In genomic region chr16:154223-155030, GRCh38 we compare ENCODE assay signal across 1 cellular context.
TF ChIP-seq lines count a peak whose summit lies in the region.

No MANE protein-coding gene starts in this region.

TF ChIP-seq in K562, 482 proteins besides CTCF, POLR2A, EP300 and RAD21 (continued from another document and continues in another):
- TF ChIP-seq UBTF (IDR thresholded peaks at IDR 0.05; ENCODE audit: borderline replicate concordance in 1 of 2, low read depth in 2 of 2, low read length in 2 of 2): no peak
- no peak for TF ChIP-seq NR2C1 (IDR thresholded peaks at IDR 0.05)
- TF ChIP-seq NR2C1 (tag; IDR thresholded peaks at IDR 0.05): 0 out of 2 replicates have a peak, but pooled peaks have one; percentile 15
- TF ChIP-seq ZNF79 (CRISPR knock-in tag; IDR thresholded peaks at IDR 0.05; ENCODE audit: low read depth): no peak
- no peak for TF ChIP-seq ZNF197 (CRISPR knock-in tag; IDR thresholded peaks at IDR 0.05; ENCODE audit: low read depth)
- TF ChIP-seq SP1 (CRISPR knock-in tag; IDR thresholded peaks at IDR 0.05): no peak
- no peak for TF ChIP-seq ZNF780A (CRISPR knock-in tag; IDR thresholded peaks at IDR 0.05)
- TF ChIP-seq JUND (IDR thresholded peaks at IDR 0.05; ENCODE audit: borderline replicate concordance, low read depth, low read length): no peak
- no peak for TF ChIP-seq JUND (tag; IDR thresholded peaks at IDR 0.05; ENCODE audit: borderline replicate concordance, low read depth, low read length)
- no peak for TF ChIP-seq YY1 (IDR thresholded peaks at IDR 0.05; ENCODE audit: borderline replicate concordance in 1 of 3, control insufficient read depth in 1 of 3, extremely low read depth in 1 of 3, insufficient read depth in 3 of 3, insufficient read length in 1 of 3, insufficient replicate concordance in 2 of 3, low read depth in 1 of 3, low read length in 2 of 3)
- no peak for TF ChIP-seq PBX2 (CRISPR knock-in tag; IDR thresholded peaks at IDR 0.05; ENCODE audit: low read depth)
- no peak for TF ChIP-seq PBX2 (tag; conservative IDR thresholded peaks at IDR 0.05; ENCODE audit: low read depth)
- no peak for TF ChIP-seq ZNF583 (CRISPR knock-in tag; IDR thresholded peaks at IDR 0.05)
- TF ChIP-seq KLF13 (tag; IDR thresholded peaks at IDR 0.05; ENCODE audit: borderline replicate concordance, low read depth): no peak
- TF ChIP-seq RBM15 (IDR thresholded peaks at IDR 0.05; ENCODE audit: insufficient read depth, low read length): no peak
- TF ChIP-seq MNT (conservative IDR thresholded peaks at IDR 0.05): peak; percentile 55 to 68; a peak in 3 of 4 replicates
- no peak for TF ChIP-seq TAF1 (IDR thresholded peaks at IDR 0.05; ENCODE audit: control insufficient read depth, extremely low read depth, insufficient read depth, low read length, severe bottlenecking)
- peak; percentile 68 for TF ChIP-seq ZFX (CRISPR knock-in tag; IDR thresholded peaks at IDR 0.05)
- no peak for TF ChIP-seq NCOA4 (IDR thresholded peaks at IDR 0.05; ENCODE audit: partially characterized antibody)
- TF ChIP-seq CEBPB (tag; IDR thresholded peaks at IDR 0.05): no peak
- TF ChIP-seq SIN3A (IDR thresholded peaks at IDR 0.05; ENCODE audit: borderline replicate concordance in 2 of 2, control insufficient read depth in 1 of 2, low read depth in 2 of 2, low read length in 2 of 2): no peak
- peak; percentile 66 for TF ChIP-seq EP400 (IDR thresholded peaks at IDR 0.05)
- TF ChIP-seq ZFPM2 (CRISPR knock-in tag; IDR thresholded peaks at IDR 0.05): no peak
- TF ChIP-seq ATF3 (IDR thresholded peaks at IDR 0.05): no peak
- no peak for TF ChIP-seq ATF3 (CRISPR knock-in tag; conservative IDR thresholded peaks at IDR 0.05)
- TF ChIP-seq ZNF551 (CRISPR knock-in tag; IDR thresholded peaks at IDR 0.05): no peak
- no peak for TF ChIP-seq RBM22 (IDR thresholded peaks at IDR 0.05; ENCODE audit: low read depth, low read length, poor library complexity, severe bottlenecking)
- no peak for TF ChIP-seq GTF2F1 (IDR thresholded peaks at IDR 0.05; ENCODE audit: low read depth, low read length)
- peak; percentile 28; the same call in 1 of the 2 replicates for TF ChIP-seq MAX (CRISPR knock-in tag; IDR thresholded peaks at IDR 0.05)
- no peak for TF ChIP-seq ZNF586 (CRISPR knock-in tag; conservative IDR thresholded peaks at IDR 0.05)
- TF ChIP-seq ETS1 (conservative IDR thresholded peaks at IDR 0.05; ENCODE audit: control insufficient read depth, low read depth, low read length): no peak
- no peak; the same call in 1 of the 2 replicates for TF ChIP-seq SMAD4 (CRISPR knock-in tag; conservative IDR thresholded peaks at IDR 0.05)
- TF ChIP-seq SRSF1 (IDR thresholded peaks at IDR 0.05; ENCODE audit: low read depth, low read length): no peak
- no peak for TF ChIP-seq FOSL1 (tag; conservative IDR thresholded peaks at IDR 0.05)
- TF ChIP-seq BCOR (IDR thresholded peaks at IDR 0.05): no peak
- TF ChIP-seq TCF3 (CRISPR knock-in tag; IDR thresholded peaks at IDR 0.05): no peak
- peak; percentile 80; the same call in 1 of the 2 replicates for TF ChIP-seq NR4A1 (CRISPR knock-in tag; IDR thresholded peaks at IDR 0.05)
- peak; percentile 50; the same call in 1 of the 2 replicates for TF ChIP-seq NR4A1 (tag; IDR thresholded peaks at IDR 0.05)
- TF ChIP-seq CEBPZ (IDR thresholded peaks at IDR 0.05; ENCODE audit: borderline replicate concordance, low read depth, low read length): no peak
- TF ChIP-seq PTBP1 (IDR thresholded peaks at IDR 0.05; ENCODE audit: low read depth, low read length): no peak
- TF ChIP-seq CAMTA2 (CRISPR knock-in tag; conservative IDR thresholded peaks at IDR 0.05): no peak
- no peak for TF ChIP-seq NEUROD1 (IDR thresholded peaks at IDR 0.05; ENCODE audit: borderline replicate concordance, low read depth, low read length, partially characterized antibody)
- no peak for TF ChIP-seq ZNF398 (CRISPR knock-in tag; IDR thresholded peaks at IDR 0.05)
- TF ChIP-seq CBX5 (IDR thresholded peaks at IDR 0.05; ENCODE audit: borderline replicate concordance, low read depth): no peak
- no peak for TF ChIP-seq RBM25 (IDR thresholded peaks at IDR 0.05; ENCODE audit: low read depth, low read length, severe bottlenecking)
- TF ChIP-seq PRDM10 (IDR thresholded peaks at IDR 0.05; ENCODE audit: partially characterized antibody): no peak
